In genomic region chr12:47818701-47819543, GRCh38 we compare ENCODE assay signal across 8 cellular contexts. TPM values are rescaled to one million over a fixed set of nuclear protein-coding genes. Genes with fewer than 3 reads are reported as not detected.
DNase-seq lines count a peak whose midpoint lies in the region; ATAC-seq and TF ChIP-seq lines count a peak whose summit lies in the region.

No MANE protein-coding gene starts in this region.

- peak overlapping the region; percentile 99 for H3K27ac Mint-ChIP-seq in activated naive CD8-positive, alpha-beta T cell treated with anti-CD3 and anti-CD28 coated beads for 36 hours

- H3K27me3 ChIP-seq in DND-41 (ENCODE audit: insufficient read depth, low read length, poor library complexity) (peaks cover 22% of the 10 kb centered on the region), heart right ventricle (no peaks in the 10 kb centered on the region)

- H3K4me1 ChIP-seq in DND-41 (ENCODE audit: insufficient read depth, low read length) = peaks cover 45% of the 10 kb centered on the region
- H3K4me1 ChIP-seq in heart right ventricle = peaks cover 39 to 90% (median 86%) of the 10 kb centered on the region in 9 donors

- no peaks in the 10 kb centered on the region for H3K9me3 Mint-ChIP-seq in activated naive CD8-positive, alpha-beta T cell treated with anti-CD3 and anti-CD28 coated beads for 36 hours

- DNase-seq in DND-41 (peak; percentile 81), HCEC 1CT (peak; percentile 41), NOMO-1 treated with DMSO at 0.1 percent for 48 hours (lab: John Stamatoyannopoulos, UW; ENCODE audit: unreplicated experiment) (peak; percentile 28), heart right ventricle (peak; percentile 77 to 83), posterior cingulate gyrus (peak in 9 of 10 donors; percentile 46 to 93 (median 58)), NCI-H2196 treated with DMSO at 0.1 percent for 48 hours (lab: John Stamatoyannopoulos, UW; ENCODE audit: unreplicated experiment) (no peak)
- peak; percentile 63 for DNase-seq in activated naive CD8-positive, alpha-beta T cell treated with anti-CD3 and anti-CD28 coated beads for 36 hours

- peaks cover 2% of the 10 kb centered on the region; the same call in 1 of the 2 replicates for H3K79me2 ChIP-seq in DND-41 (ENCODE audit: insufficient read depth, low read length)

- TF ChIP-seq CTCF in DND-41 (IDR thresholded peaks at IDR 0.05; ENCODE audit: borderline replicate concordance, extremely low read depth, low read length, poor library complexity, severe bottlenecking) = peak; percentile 18
- peak in 8 of 9 donors; percentile 22 to 63 (median 40) for TF ChIP-seq CTCF in heart right ventricle (IDR thresholded peaks at IDR 0.05)

- peak overlapping the region; percentile 92 for H3K4me2 ChIP-seq in DND-41 (ENCODE audit: insufficient read depth, low read length)

- peaks cover 35% of the 10 kb centered on the region; the same call in 1 of the 2 replicates for H4K20me1 ChIP-seq in DND-41 (ENCODE audit: insufficient read depth, low read length)

- H3K4me3 ChIP-seq in DND-41 (ENCODE audit: low read depth in 1 of 2, low read length in 2 of 2) (peak overlapping the region; percentile 22 to 61; a peak in 3 of 4 replicates), heart right ventricle (peak overlapping the region; percentile 61 to 91 (median 83))

- peaks cover 70% of the 10 kb centered on the region for H3K4me1 Mint-ChIP-seq in activated naive CD8-positive, alpha-beta T cell treated with anti-CD3 and anti-CD28 coated beads for 36 hours

- peak overlapping the region; percentile 69 for H3K9ac ChIP-seq in DND-41 (ENCODE audit: low read depth, low read length)

- H3K4me3 Mint-ChIP-seq in activated naive CD8-positive, alpha-beta T cell treated with anti-CD3 and anti-CD28 coated beads for 36 hours = peak overlapping the region; percentile 98

- no peaks in the 10 kb centered on the region for H3K36me3 ChIP-seq in DND-41 (ENCODE audit: insufficient read depth, low read length)
- H3K36me3 ChIP-seq in heart right ventricle = peaks cover 0 to 25% (median 0%) of the 10 kb centered on the region in 9 donors

- peaks cover 49% of the 10 kb centered on the region for H3K36me3 Mint-ChIP-seq in activated naive CD8-positive, alpha-beta T cell treated with anti-CD3 and anti-CD28 coated beads for 36 hours

- H3K27ac ChIP-seq in DND-41 (ENCODE audit: low read length) (peak overlapping the region; percentile 35; the same call in 1 of the 2 replicates), heart right ventricle (peak overlapping the region; percentile 94 to 100 (median 99))

- intact Hi-C loops in heart right ventricle (cut with DNase I) = loop anchor here in 2 of 10 donors (1.0 to 5.0 kb wide), 3 partner anchors 17 to 37 kb away; no protein-coding TSS in a partner anchor
- intact Hi-C loops in posterior cingulate gyrus (cut with DNase I) = no loop called here

- WGBS in heart right ventricle, 2 donors = 3 to 5% methylated on average over 45 to 49 of the region's 49 CpGs

- no peaks in the 10 kb centered on the region for H3K27me3 Mint-ChIP-seq in activated naive CD8-positive, alpha-beta T cell treated with anti-CD3 and anti-CD28 coated beads for 36 hours

- H2AFZ ChIP-seq in DND-41 (ENCODE audit: low read depth, low read length) = peak overlapping the region; percentile 63

- H3K9me3 ChIP-seq in DND-41 (ENCODE audit: insufficient read depth, low read length, severe bottlenecking) (no peaks in the 10 kb centered on the region), heart right ventricle (no peaks in the 10 kb centered on the region)

- ATAC-seq in DND-41 (ENCODE audit: insufficient read depth, low read depth) = peak; percentile 52
- peak; percentile 10 to 46 (median 30) for ATAC-seq in heart right ventricle
- no peak for ATAC-seq in GM18517 (IDR thresholded peaks at IDR 0.05; ENCODE audit: unreplicated experiment)

RNA-seq across cellular contexts. Expression of gene HDAC7, which starts 0.8 kb away (rescaled TPM):
- 100 to 1,000 TPM; 233 to 246 TPM for total RNA-seq in activated naive CD8-positive, alpha-beta T cell treated with anti-CD3 and anti-CD28 coated beads for 36 hours
- total RNA-seq in heart right ventricle = 10 to 100 TPM; 26.9 to 50.7 (median 38.5) TPM
- 10 to 100 TPM; 40.4 to 75.6 TPM for polyA plus RNA-seq in heart right ventricle

RNA-seq across cellular contexts. Expression of gene SLC48A1, which starts 45.9 kb away (rescaled TPM):
- total RNA-seq in activated naive CD8-positive, alpha-beta T cell treated with anti-CD3 and anti-CD28 coated beads for 36 hours = 1 to 10 TPM; 5.4 to 6.0 TPM
- 10 to 100 TPM; 18.6 to 31.9 (median 22.1) TPM for total RNA-seq in heart right ventricle
- 10 to 100 TPM; 12.6 to 26.2 TPM for polyA plus RNA-seq in heart right ventricle

Comparison
In these comparisons a context has a peak if more than half of its experiments do, and no peak if none do; other contexts are left out.
1. RNA of gene HDAC7, which starts 0.8 kb away (total RNA-seq): 233 to 246 TPM in activated naive CD8-positive, alpha-beta T cell treated with anti-CD3 and anti-CD28 coated beads for 36 hours; 26.9 to 50.7 TPM in heart right ventricle; every median in the first group is over 4 times any median in the second.